Comparison of ENCODE assay signal across 9 cellular contexts in the genomic region with DNA sequence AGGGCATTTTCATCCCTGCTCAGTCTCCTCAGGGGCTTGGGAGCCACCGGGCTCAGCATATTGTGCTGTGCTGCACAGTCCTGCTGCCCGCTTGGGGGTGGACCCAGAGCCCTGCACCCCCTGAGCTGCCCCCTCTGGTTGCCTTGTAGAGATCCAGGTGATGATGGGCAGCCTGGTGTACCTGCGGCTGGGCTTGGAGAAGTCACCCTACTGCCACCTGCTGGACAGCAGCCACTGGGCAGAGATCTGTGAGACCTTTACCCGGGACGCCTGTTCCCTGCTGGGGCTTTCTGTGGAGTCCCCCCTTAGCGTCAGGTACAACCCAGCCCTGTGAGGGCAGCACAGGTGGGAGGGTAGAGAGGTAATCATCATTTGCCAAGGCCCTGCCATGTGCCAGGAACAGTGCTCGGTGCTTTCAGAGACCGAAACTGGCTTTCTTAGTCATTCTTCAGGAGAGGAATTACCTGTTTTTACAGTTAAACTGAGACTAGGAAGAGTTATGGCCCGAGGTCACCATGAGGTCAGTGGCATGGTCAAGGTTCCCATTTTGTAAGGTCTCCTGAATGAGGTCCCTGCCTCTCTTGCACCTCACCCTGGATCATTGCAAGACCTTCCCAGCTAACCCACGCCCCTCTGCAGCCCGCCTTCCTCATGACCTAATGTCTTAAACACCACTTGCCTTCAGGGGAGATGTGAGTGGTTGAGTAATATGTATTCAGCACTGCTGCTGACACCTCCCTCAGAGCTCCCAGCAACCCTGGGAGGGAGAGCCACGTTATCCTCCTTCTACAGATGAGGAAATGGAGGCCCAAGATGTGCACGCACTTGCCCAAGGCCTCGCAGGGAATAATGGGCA. TPM values are rescaled to one million over a fixed set of nuclear protein-coding genes. Genes with fewer than 3 reads are reported as not detected.
DNase-seq lines count a peak whose midpoint lies in the region; ATAC-seq and TF ChIP-seq lines count a peak whose summit lies in the region.
"Had no signal": no experiment of that assay in that cellular context is flagged by ENCODE, and none has a peak within 500 bp of the region (broad histone marks: within the 10 kb centered on the region; RNA-seq: fewer than 3 reads in every experiment).

No MANE protein-coding gene starts in this region.

- CTCF ChIA-PET in HCT116 (lab: Charles Lee) = interaction anchor here (1.2 to 10.8 kb wide), 4 partner anchors 8 to 70 kb away, joined by 3 to 98 read pairs (median 6); partner anchors contain the start of gene NHP2

- H4K20me1 ChIP-seq in DOHH2 (ENCODE audit: control insufficient read depth, insufficient read depth, low read depth, low read length) (peaks cover 3% of the 10 kb centered on the region; the same call in 1 of the 2 replicates), HCT116 (ENCODE audit: insufficient read depth) (no peaks in the 10 kb centered on the region)

- H3K79me2 ChIP-seq in DOHH2 (ENCODE audit: control insufficient read depth, low read length) (peaks cover 9% of the 10 kb centered on the region), HCT116 (ENCODE audit: insufficient read depth, low read length) (peaks cover 8% of the 10 kb centered on the region; the same call in 1 of the 2 replicates)

- H3K27me3 ChIP-seq in DOHH2 (ENCODE audit: control insufficient read depth, low read length) (no peaks in the 10 kb centered on the region), HCT116 (ENCODE audit: insufficient read depth, low read length) (no peaks in the 10 kb centered on the region)

- no peak overlapping the region for H3K4me2 ChIP-seq in DOHH2 (ENCODE audit: low read length)
- peak overlapping the region; percentile 6; the same call in 1 of the 2 replicates for H3K4me2 ChIP-seq in HCT116 (ENCODE audit: low read length)

- DNase-seq in HCT116 (ENCODE audit: low read depth, low spot score) (peak; percentile 59), NCI-H2029 treated with DMSO at 0.1 percent for 48 hours (lab: John Stamatoyannopoulos, UW) (peak; percentile 21), chondrocyte (ENCODE audit: low spot score) (no peak), mesothelial cell of epicardium (ENCODE audit: low spot score in 2 of 2, unreplicated experiment in 2 of 2) (peak; percentile 57 to 79)
- DNase-seq in activated CD4-positive, alpha-beta T cell treated with anti-CD3 and anti-CD28 coated beads for 1 hour = peak; percentile 65
- peak; percentile 41 to 60 for DNase-seq in stimulated activated CD8-positive, alpha-beta memory T cell treated with anti-CD3 and anti-CD28 coated beads, Interleukin-7, amount 100 ng/mL, for 4 hours (ENCODE audit: low read depth in 2 of 2)

- H3K36me3 ChIP-seq in DOHH2 (ENCODE audit: control insufficient read depth, low read length) (peaks cover 92% of the 10 kb centered on the region), HCT116 (ENCODE audit: control insufficient read depth in 1 of 2, insufficient read depth in 2 of 2, low read length in 2 of 2) (peaks cover 45 to 52% of the 10 kb centered on the region in 2 experiments; a peak in 3 of 4 replicates)

- no peak overlapping the region for H3K27ac ChIP-seq in DOHH2 (ENCODE audit: low read depth, low read length)
- H3K27ac ChIP-seq in HCT116 (ENCODE audit: low read depth, low read length) = peak overlapping the region; percentile 47

- H3K4me1 Mint-ChIP-seq in chondrocyte (ENCODE audit: low read depth) (no peaks in the 10 kb centered on the region), mesothelial cell of epicardium (no peaks in the 10 kb centered on the region)

- no peak overlapping the region for H3K9ac ChIP-seq in HCT116 (ENCODE audit: low read length)

- H2AFZ ChIP-seq in HCT116 (ENCODE audit: low read depth, low read length, poor library complexity, severe bottlenecking) = no peak overlapping the region

- H3K27ac Mint-ChIP-seq in chondrocyte (ENCODE audit: unreplicated experiment) (peak overlapping the region; percentile 8), mesothelial cell of epicardium (peak overlapping the region; percentile 59)
- H3K27ac Mint-ChIP-seq: activated naive CD8-positive, alpha-beta T cell had no signal

- intact Hi-C loops in HCT116 (cut with micrococcal nuclease) = loop anchor here (1.0 kb wide), 1 partner anchor 70 kb away; no protein-coding TSS in a partner anchor

- H3K4me1 ChIP-seq in DOHH2 (ENCODE audit: control insufficient read depth, low read length) (peaks cover 5% of the 10 kb centered on the region), HCT116 (ENCODE audit: control insufficient read depth in 1 of 2, insufficient read depth in 2 of 2, low read length in 2 of 2) (peaks cover 0 to 10% of the 10 kb centered on the region in 2 experiments; a peak in 1 of 4 replicates)

- H3K36me3 Mint-ChIP-seq in chondrocyte (ENCODE audit: low read depth) (peaks cover 26% of the 10 kb centered on the region), mesothelial cell of epicardium (peaks cover 30% of the 10 kb centered on the region)

- ATAC-seq in HCT116 (peak; percentile 92), HG03565 (IDR thresholded peaks at IDR 0.05; ENCODE audit: unreplicated experiment) (no peak)

- H3K4me3 ChIP-seq in DOHH2 (ENCODE audit: low read length) (no peak overlapping the region), HCT116 (replicated peaks in 1 of 2; ENCODE audit: low read depth in 1 of 2, low read length in 2 of 2) (no peak overlapping the region)

- H3K9me2 ChIP-seq in DOHH2 (replicated peaks; ENCODE audit: control insufficient read depth, low read length) (no peaks in the 10 kb centered on the region), HCT116 (ENCODE audit: insufficient read depth) (no peaks in the 10 kb centered on the region)

- RAD21 ChIA-PET in HCT116 (lab: Charles Lee; ENCODE audit: low non-redundant PET in 1 of 2, low total read pairs in 2 of 2, uncharacterized antibody in 2 of 2, unreplicated experiment in 2 of 2) = interaction anchor here (0.7 to 2.9 kb wide), 3 partner anchors 11 to 71 kb away, joined by 3 to 15 read pairs (median 13); no protein-coding TSS in a partner anchor

- H3K9me3 Mint-ChIP-seq in chondrocyte (ENCODE audit: low read depth) = no peaks in the 10 kb centered on the region
- no peaks in the 10 kb centered on the region for H3K9me3 Mint-ChIP-seq in mesothelial cell of epicardium

- no TSS peak for BruUV-seq in HCT116 (replicated peaks; lab: Mats Ljungman, UMichigan)

- H3K9me3 ChIP-seq in DOHH2 (ENCODE audit: control insufficient read depth, insufficient read depth, low read length) (no peaks in the 10 kb centered on the region), HCT116 (ENCODE audit: control insufficient read depth in 1 of 2, insufficient read depth in 1 of 2, low read depth in 1 of 2, low read length in 2 of 2) (no peaks in the 10 kb centered on the region)

- H3F3A ChIP-seq in DOHH2 (ENCODE audit: control insufficient read depth, insufficient read depth) = peaks cover 26% of the 10 kb centered on the region

- POLR2A ChIA-PET in HCT116 (lab: Charles Lee) = interaction anchor here (1.0 to 1.5 kb wide), 2 partner anchors 11 to 71 kb away, joined by 4 to 7 read pairs; no protein-coding TSS in a partner anchor

- TF ChIP-seq POLR2A in HCT116 (IDR thresholded peaks at IDR 0.05; ENCODE audit: borderline replicate concordance, extremely low read depth, insufficient read depth, insufficient read length) = no peak

- TF ChIP-seq CTCF in DOHH2 (IDR thresholded peaks at IDR 0.05; ENCODE audit: low read depth, low read length, poor library complexity, severe bottlenecking) (peak; percentile 91), HCT116 (IDR thresholded peaks at IDR 0.05 in 2 of 3, conservative IDR thresholded peaks at IDR 0.05 in 1 of 3; ENCODE audit: borderline replicate concordance in 1 of 3, insufficient read depth in 1 of 3, low read depth in 2 of 3, low read length in 2 of 3) (peak; percentile 84 to 93 (median 90)), chondrocyte (IDR thresholded peaks at IDR 0.05) (peak; percentile 85), mesothelial cell of epicardium (IDR thresholded peaks at IDR 0.05; ENCODE audit: unreplicated experiment) (peak; percentile 75)

- H3K27me3 Mint-ChIP-seq in chondrocyte (ENCODE audit: low read depth) = no peaks in the 10 kb centered on the region
- H3K27me3 Mint-ChIP-seq in mesothelial cell of epicardium (ENCODE audit: low read depth) = no peaks in the 10 kb centered on the region
- H3K27me3 Mint-ChIP-seq: activated naive CD8-positive, alpha-beta T cell had no signal

- no peak overlapping the region for H3K4me3 Mint-ChIP-seq in chondrocyte (ENCODE audit: unreplicated experiment)
- no peak overlapping the region for H3K4me3 Mint-ChIP-seq in mesothelial cell of epicardium
- H3K4me3 Mint-ChIP-seq: activated naive CD8-positive, alpha-beta T cell had no signal

- peak; percentile 75 for TF ChIP-seq RAD21 in HCT116 (IDR thresholded peaks at IDR 0.05; ENCODE audit: low read depth)

TF ChIP-seq in HCT116, 20 proteins besides CTCF, POLR2A, EP300 and RAD21:
- 0 out of 2 replicates have a peak, but pooled peaks have one; percentile 19 for TF ChIP-seq POLR2AphosphoS5 (IDR thresholded peaks at IDR 0.05; ENCODE audit: low read depth, low read length)
- no peak for TF ChIP-seq EZH2 (IDR thresholded peaks at IDR 0.05)

RNA-seq across cellular contexts. Expression of gene NHP2, which starts 7.5 kb away (rescaled TPM):
- total RNA-seq in HCT116 (2021; ENCODE audit: unreplicated experiment) (260 TPM), chondrocyte (72.2 to 106 TPM (median 74.1 TPM) in 3 replicates), mesothelial cell of epicardium (112 to 120 TPM (median 116 TPM) in 3 replicates)
- 256 and 304 TPM in 2 replicates for polyA plus RNA-seq in HCT116 (2012)

RNA-seq across cellular contexts. Expression of gene RMND5B, which starts 15.4 kb away (rescaled TPM):
- 24.1 TPM for total RNA-seq in HCT116 (2021; ENCODE audit: unreplicated experiment)
- 20.0 and 23.6 TPM in 2 replicates for polyA plus RNA-seq in HCT116 (2012)
- 24.4 to 27.7 TPM (median 26.8 TPM) in 3 replicates for total RNA-seq in chondrocyte
- 32.6 to 34.5 TPM (median 34.0 TPM) in 3 replicates for total RNA-seq in mesothelial cell of epicardium

RNA-seq across cellular contexts. Expression of gene N4BP3, which starts 32.9 kb away (rescaled TPM):
- total RNA-seq in HCT116 (2021; ENCODE audit: unreplicated experiment) = 5.2 TPM
- 2.8 and 2.9 TPM in 2 replicates for polyA plus RNA-seq in HCT116 (2012)
- 0.27 to 0.44 TPM (median 0.32 TPM) in 3 replicates for total RNA-seq in chondrocyte
- 1.8 to 2.3 TPM (median 2.1 TPM) in 3 replicates for total RNA-seq in mesothelial cell of epicardium

RNA-seq across cellular contexts. Expression of gene GMCL2, which starts 41.0 kb away (rescaled TPM):
- total RNA-seq in HCT116 (2021; ENCODE audit: unreplicated experiment) = not detected
- not detected in 2 replicates for polyA plus RNA-seq in HCT116 (2012)
- not detected in 3 replicates for total RNA-seq in chondrocyte
- not detected in 3 replicates for total RNA-seq in mesothelial cell of epicardium

RNA-seq across cellular contexts. Expression of gene HNRNPAB, which starts 58.1 kb away (rescaled TPM):
- total RNA-seq in HCT116 (2021; ENCODE audit: unreplicated experiment) (273 TPM), chondrocyte (152 to 215 TPM (median 156 TPM) in 3 replicates), mesothelial cell of epicardium (198 to 209 TPM (median 204 TPM) in 3 replicates)
- polyA plus RNA-seq in HCT116 (2012) = 95.5 and 118 TPM in 2 replicates
